ENCODE assay signal across 13 cellular contexts in genomic region chr1:219271914-219272545, GRCh38.
DNase-seq lines count a peak whose midpoint lies in the region; ATAC-seq and TF ChIP-seq lines count a peak whose summit lies in the region.
"Had no signal": no experiment of that assay in that cellular context is flagged by ENCODE, and none has a peak within 500 bp of the region (broad histone marks: within the 10 kb centered on the region; RNA-seq: fewer than 3 reads in every experiment).

No MANE protein-coding gene starts in this region.

- peak overlapping the region; percentile 62 for H3K27ac Mint-ChIP-seq in chondrocyte (ENCODE audit: unreplicated experiment)
- peak overlapping the region; percentile 79 for H3K27ac Mint-ChIP-seq in neural crest cell (ENCODE audit: unreplicated experiment)
- H3K27ac Mint-ChIP-seq: CD8-positive, alpha-beta T cell had no signal

- DNase-seq in AG08395 (ENCODE audit: low spot score) (peak; percentile 22), H4 (ENCODE audit: low spot score) (peak; percentile 11), chondrocyte (ENCODE audit: low spot score) (no peak), neural crest cell (ENCODE audit: low read depth, low spot score) (no peak), ureter (ENCODE audit: low spot score) (no peak), NCI-H748 treated with DMSO at 0.1 percent for 48 hours (lab: John Stamatoyannopoulos, UW) (no peak)
- DNase-seq: activated CD4-positive, alpha-beta T cell treated with anti-CD3 and anti-CD28 coated beads for 1 hour; activated effector memory CD4-positive, alpha-beta T cell treated with Interleukin-2 at 50 U/mL for 16 hours; CD8-positive, alpha-beta T cell; mammary epithelial cell; MM.1S had no signal

- H3K9me3 Mint-ChIP-seq in chondrocyte (ENCODE audit: low read depth) (no peaks in the 10 kb centered on the region), neural crest cell (no peaks in the 10 kb centered on the region)
- H3K9me3 Mint-ChIP-seq: CD8-positive, alpha-beta T cell had no signal

- H3K4me3 Mint-ChIP-seq in chondrocyte (ENCODE audit: unreplicated experiment) (no peak overlapping the region), neural crest cell (no peak overlapping the region)
- H3K4me3 Mint-ChIP-seq: CD8-positive, alpha-beta T cell had no signal

- H3K4me1 Mint-ChIP-seq in chondrocyte (ENCODE audit: low read depth) (peaks cover 15% of the 10 kb centered on the region), neural crest cell (peaks cover 7% of the 10 kb centered on the region)

- H3K36me3 Mint-ChIP-seq in chondrocyte (ENCODE audit: low read depth), result no peaks in the 10 kb centered on the region
- H3K36me3 Mint-ChIP-seq in neural crest cell (ENCODE audit: low read depth), result peaks cover 9% of the 10 kb centered on the region

- no peaks in the 10 kb centered on the region for H3K27me3 Mint-ChIP-seq in chondrocyte (ENCODE audit: low read depth)
- H3K27me3 Mint-ChIP-seq in neural crest cell (ENCODE audit: low read depth), result no peaks in the 10 kb centered on the region

- no peak for TF ChIP-seq CTCF in chondrocyte (IDR thresholded peaks at IDR 0.05)
- no peak for TF ChIP-seq CTCF in neural crest cell (conservative IDR thresholded peaks at IDR 0.05)

- ATAC-seq in GM19395 (IDR thresholded peaks at IDR 0.05; ENCODE audit: unreplicated experiment) (no peak), GM21825 (IDR thresholded peaks at IDR 0.05; ENCODE audit: unreplicated experiment) (no peak)
- ATAC-seq: CD8-positive, alpha-beta T cell had no signal

Comparison
In these comparisons a context has a peak if more than half of its experiments do, and no peak if none do; other contexts are left out.
1. DNase-seq: peak in AG08395 (single experiment) and H4 (single experiment); none in chondrocyte (single experiment), neural crest cell (single experiment), ureter (single experiment) and NCI-H748 treated with DMSO at 0.1 percent for 48 hours (single experiment).